8 cellular contexts compared by ENCODE assay signal in the genomic region with DNA sequence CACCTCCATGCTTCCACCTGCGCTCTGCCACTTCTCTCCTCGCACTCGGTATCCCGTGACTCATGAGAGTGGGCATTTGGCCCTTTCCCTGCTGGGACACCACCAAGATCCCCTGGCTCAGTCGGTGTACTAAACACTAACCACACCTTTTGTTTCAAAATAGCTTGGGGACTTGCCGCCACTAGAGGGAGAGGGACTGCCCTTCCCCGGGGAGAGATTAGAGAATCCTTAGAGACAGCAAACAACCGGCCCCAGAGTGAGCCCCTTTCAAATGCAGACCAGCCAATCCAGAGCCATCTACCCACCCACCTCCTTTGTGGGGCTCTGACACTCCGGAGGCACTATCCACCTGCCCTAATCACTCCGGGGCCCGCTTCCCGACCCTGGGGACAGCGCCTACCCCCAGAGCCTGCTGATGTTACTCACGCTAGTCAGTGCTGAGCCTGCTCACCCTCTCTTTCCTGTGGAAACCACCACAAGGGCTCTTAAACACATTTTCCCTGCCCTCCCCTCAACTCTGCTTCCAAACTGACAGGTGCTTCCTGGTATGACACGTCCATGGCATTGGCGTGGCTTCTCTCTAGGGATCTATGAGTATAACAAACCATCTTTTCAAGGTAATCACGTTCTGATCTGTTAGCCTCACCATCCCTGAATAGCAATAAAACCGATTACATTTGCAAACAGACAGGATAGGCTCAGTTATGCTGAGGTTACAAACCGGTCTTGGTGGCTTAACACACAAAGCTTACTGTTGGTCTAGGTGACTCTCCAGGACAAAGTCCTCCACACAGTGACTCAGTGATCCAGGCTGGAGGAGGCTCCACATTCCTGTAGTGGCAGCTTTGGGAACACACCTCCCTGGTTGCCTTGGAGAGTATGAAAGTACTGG.
A peak's percentile ranks its signal among the peaks of the same experiment; 100 is the strongest.
DNase-seq lines count a peak whose midpoint lies in the region; ATAC-seq and TF ChIP-seq lines count a peak whose summit lies in the region.

No MANE protein-coding gene starts in this region.

- TF ChIP-seq POLR2A in body of pancreas (IDR thresholded peaks at IDR 0.05) (no peak), GM18505 (IDR thresholded peaks at IDR 0.05; ENCODE audit: borderline replicate concordance, extremely low read depth, insufficient read depth, insufficient read length) (no peak)

- no peak overlapping the region for H3K27ac Mint-ChIP-seq in immature natural killer cell

- peaks cover 2% of the 10 kb centered on the region for H3K4me1 ChIP-seq in body of pancreas
- peaks cover 0 to 5% of the 10 kb centered on the region in 2 donors for H3K4me1 ChIP-seq in left lung

- no peaks in the 10 kb centered on the region for H3K36me3 ChIP-seq in body of pancreas (replicated peaks in 1 of 2; ENCODE audit: insufficient read depth in 1 of 2, low read depth in 2 of 2)
- H3K36me3 ChIP-seq in left lung = no peaks in the 10 kb centered on the region

- TF ChIP-seq CTCF in body of pancreas (IDR thresholded peaks at IDR 0.05) (peak in 4 of 7 experiments; percentile 8 to 19 (median 15)), left lung (IDR thresholded peaks at IDR 0.05) (no peak)

- 12 to 24% methylated on average over 19 of the region's 19 CpGs for whole genome bisulfite sequencing in body of pancreas, 2 donors

- H3K9me3 ChIP-seq in body of pancreas (no peaks in the 10 kb centered on the region), left lung (no peaks in the 10 kb centered on the region)

- no peaks in the 10 kb centered on the region for H3K4me1 Mint-ChIP-seq in immature natural killer cell

- ATAC-seq in HG02938 (IDR thresholded peaks at IDR 0.05; ENCODE audit: unreplicated experiment) = peak; percentile 60
- ATAC-seq in body of pancreas = no peak
- ATAC-seq in left lung = peak; percentile 67
- ATAC-seq in GM18907 (IDR thresholded peaks at IDR 0.05; ENCODE audit: unreplicated experiment) = no peak
- no peak for ATAC-seq in GM18505 (IDR thresholded peaks at IDR 0.05; ENCODE audit: unreplicated experiment)

- H3K9me3 Mint-ChIP-seq in immature natural killer cell = no peaks in the 10 kb centered on the region

- no peak overlapping the region for H3K27ac ChIP-seq in body of pancreas
- no peak overlapping the region for H3K27ac ChIP-seq in left lung

- H3K27me3 ChIP-seq in body of pancreas (no peaks in the 10 kb centered on the region), left lung (peaks cover 0 to 60% of the 10 kb centered on the region in 2 donors)

- peaks cover 3 to 12% (median 9%) of the 10 kb centered on the region in 3 donors for H3K27me3 Mint-ChIP-seq in immature natural killer cell (ENCODE audit: low read depth in 3 of 3)

- DNase-seq in ELR (ENCODE audit: low read depth) (peak; percentile 39), NCI-H82 treated with DMSO at 0.1 percent for 48 hours (lab: John Stamatoyannopoulos, UW; ENCODE audit: unreplicated experiment) (peak; percentile 72), body of pancreas (no peak), left lung (no peak), immature natural killer cell (no peak)

- H3K4me3 ChIP-seq in body of pancreas (no peak overlapping the region), left lung (no peak overlapping the region)

- H3K36me3 Mint-ChIP-seq in immature natural killer cell = no peaks in the 10 kb centered on the region

- H3K4me3 Mint-ChIP-seq in immature natural killer cell = no peak overlapping the region

- intact Hi-C loops in body of pancreas (cut with DNase I) = no loop called here
- intact Hi-C loops in left lung (cut with DNase I) = no loop called here

Comparison
In these comparisons a context has a peak if more than half of its experiments do, and no peak if none do; other contexts are left out.
1. DNase-seq: peak in ELR (single experiment) and NCI-H82 treated with DMSO at 0.1 percent for 48 hours (single experiment); none in body of pancreas (0 of 4), left lung (0 of 2) and immature natural killer cell (0 of 3).
2. ATAC-seq: peak in HG02938 (single experiment) and left lung (single experiment); none in body of pancreas (single experiment), GM18907 (single experiment) and GM18505 (single experiment).
3. CTCF ChIP-seq: peak in body of pancreas (4 of 7); none in left lung (0 of 2).